12 cellular contexts compared by ENCODE assay signal in the genomic region with DNA sequence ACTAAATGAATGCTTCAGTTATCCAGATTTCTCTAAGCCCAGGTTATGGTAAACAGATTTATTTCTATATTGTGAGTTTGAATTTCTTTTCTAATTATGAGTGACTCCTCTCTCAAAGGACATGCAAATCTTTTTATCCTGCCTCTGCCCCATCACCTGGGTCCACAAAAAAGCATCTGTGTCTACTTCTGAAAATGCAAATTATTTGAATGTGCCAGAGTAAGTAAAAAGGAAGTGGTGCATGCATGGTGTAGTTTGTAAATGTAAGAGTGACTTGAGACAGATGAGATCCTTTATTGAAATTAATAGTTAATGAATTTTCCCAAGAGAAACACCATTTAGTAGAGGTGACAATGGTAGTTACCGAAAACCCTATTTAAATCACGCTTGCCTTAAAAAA. TPM values are rescaled to one million over a fixed set of nuclear protein-coding genes. Genes with fewer than 3 reads are reported as not detected.
DNase-seq lines count a peak whose midpoint lies in the region; ATAC-seq, FAIRE-seq and TF ChIP-seq lines count a peak whose summit lies in the region.
"Had no signal": no experiment of that assay in that cellular context is flagged by ENCODE, and none has a peak within 500 bp of the region (broad histone marks: within the 10 kb centered on the region; RNA-seq: fewer than 3 reads in every experiment).

No MANE protein-coding gene starts in this region.

- ATAC-seq in GM18861 (IDR thresholded peaks at IDR 0.05; ENCODE audit: unreplicated experiment) = peak; percentile 63
- ATAC-seq in GM21576 (IDR thresholded peaks at IDR 0.05; ENCODE audit: unreplicated experiment) = peak; percentile 73
- ATAC-seq in HG03139 (IDR thresholded peaks at IDR 0.05; ENCODE audit: unreplicated experiment) = peak; percentile 68
- peak; percentile 70 for ATAC-seq in GM12878
- no peak for ATAC-seq in pancreas

- FAIRE-seq in GM12878 (lab: Jason Lieb, UNC) (no peak), pancreas (lab: Jason Lieb, UNC) (no peak)

- POLR2A ChIA-PET in GM12878 (lab: Charles Lee) = no interaction called here

- H3K4me3 ChIP-seq in GM12878 = no peak overlapping the region
- H3K4me3 ChIP-seq in pancreas = no peak overlapping the region
- H3K4me3 ChIP-seq: breast epithelium had no signal

- intact Hi-C loops in GM12878 (cut with micrococcal nuclease; ENCODE audit: unreplicated experiment) (no loop called here), pancreas (cut with DNase I) (no loop called here)

- H3K27me3 ChIP-seq in GM12878 (replicated peaks in 1 of 2; ENCODE audit: control insufficient read depth in 2 of 2, insufficient read depth in 2 of 2, low read length in 1 of 2) (no peaks in the 10 kb centered on the region), pancreas (no peaks in the 10 kb centered on the region)
- H3K27me3 ChIP-seq: breast epithelium had no signal

- H3K36me3 ChIP-seq in GM12878 (ENCODE audit: control insufficient read depth in 2 of 2, insufficient read depth in 2 of 2, low read length in 1 of 2) = no peaks in the 10 kb centered on the region
- H3K36me3 ChIP-seq in pancreas = no peaks in the 10 kb centered on the region
- H3K36me3 ChIP-seq: breast epithelium had no signal

- TF ChIP-seq RAD21 in GM12878 (IDR thresholded peaks at IDR 0.05; ENCODE audit: insufficient read depth, low read depth, low read length) = no peak

- no peaks in the 10 kb centered on the region for H4K20me1 ChIP-seq in GM12878 (ENCODE audit: control insufficient read depth, insufficient read depth)

- TF ChIP-seq EP300 in GM12878 (IDR thresholded peaks at IDR 0.05; ENCODE audit: borderline replicate concordance in 1 of 2, control insufficient read depth in 1 of 2, low read depth in 2 of 2, low read length in 2 of 2) = peak; percentile 31 to 55; a peak in 2 of 4 replicates

- SMC1A ChIA-PET in GM12878 (lab: Charles Lee; ENCODE audit: uncharacterized antibody, unreplicated experiment) = no interaction called here

- H3K27ac ChIP-seq in GM12878 (ENCODE audit: control insufficient read depth, insufficient read depth) (no peak overlapping the region), pancreas (no peak overlapping the region)
- H3K27ac ChIP-seq: breast epithelium had no signal

- no peaks in the 10 kb centered on the region for H3K9me3 ChIP-seq in GM12878 (replicated peaks; ENCODE audit: control insufficient read depth, insufficient read depth, low read length)
- no peaks in the 10 kb centered on the region for H3K9me3 ChIP-seq in pancreas
- H3K9me3 ChIP-seq: breast epithelium had no signal

- TF ChIP-seq CTCF in GM12878 (IDR thresholded peaks at IDR 0.05 in 2 of 3, conservative IDR thresholded peaks at IDR 0.05 in 1 of 3; ENCODE audit: control insufficient read depth in 2 of 3, extremely low read depth in 1 of 3, insufficient read depth in 1 of 3, low read depth in 3 of 3, low read length in 3 of 3) (no peak), pancreas (IDR thresholded peaks at IDR 0.05) (no peak)

- RAD21 ChIA-PET in GM12878 (lab: Charles Lee; ENCODE audit: unreplicated experiment) = no interaction called here

- H3K79me2 ChIP-seq in GM12878 (ENCODE audit: control insufficient read depth, insufficient read depth, low read length) = no peaks in the 10 kb centered on the region

- H3K4me2 ChIP-seq in GM12878 (ENCODE audit: control insufficient read depth, insufficient read depth) = no peak overlapping the region; the same call in 1 of the 2 replicates

- DNase-seq in GM12878 (ENCODE audit: low read depth, low spot score) (no peak), NCI-H82 (lab: John Stamatoyannopoulos, UW) (no peak), AML-193 (lab: John Stamatoyannopoulos, UW) (no peak), LoVo (ENCODE audit: low spot score) (no peak), pancreas (no peak)
- DNase-seq: KBM-7, NCI-H345, T-helper 1 cell had no signal

- no peak for TF ChIP-seq POLR2A in GM12878 (IDR thresholded peaks at IDR 0.05; ENCODE audit: low read depth, low read length)

- H2AFZ ChIP-seq in GM12878 (ENCODE audit: control insufficient read depth, low read depth, low read length) = no peak overlapping the region

- H3K9ac ChIP-seq in GM12878 (ENCODE audit: control insufficient read depth, insufficient read depth, low read length) = no peak overlapping the region

- CTCF ChIA-PET in GM12878 (lab: Yijun Ruan, JAX) = no interaction called here

- WGBS in GM12878 (ENCODE audit: insufficient coverage, insufficient replicate concordance, low lambda C conversion rate, missing lambda C conversion rate) = 2% methylated on average over 2 of the region's 2 CpGs
- 95 to 98% methylated on average over 2 of the region's 2 CpGs for WGBS in pancreas, 2 donors

- BruUV-seq in GM12878 (replicated peaks; lab: Mats Ljungman, UMichigan) = no TSS peak

- in situ Hi-C loops in GM12878 (cut with MboI) = no loop called here

- peaks cover 2% of the 10 kb centered on the region; the same call in 1 of the 2 replicates for H3K4me1 ChIP-seq in GM12878 (ENCODE audit: control insufficient read depth, insufficient read depth, low read length)
- peaks cover 0 to 4% (median 0%) of the 10 kb centered on the region in 3 donors for H3K4me1 ChIP-seq in pancreas
- H3K4me1 ChIP-seq: breast epithelium had no signal

TF ChIP-seq in GM12878, 131 proteins besides CTCF, POLR2A, EP300 and RAD21 (continues in another document):
- TF ChIP-seq, protein P1, sequence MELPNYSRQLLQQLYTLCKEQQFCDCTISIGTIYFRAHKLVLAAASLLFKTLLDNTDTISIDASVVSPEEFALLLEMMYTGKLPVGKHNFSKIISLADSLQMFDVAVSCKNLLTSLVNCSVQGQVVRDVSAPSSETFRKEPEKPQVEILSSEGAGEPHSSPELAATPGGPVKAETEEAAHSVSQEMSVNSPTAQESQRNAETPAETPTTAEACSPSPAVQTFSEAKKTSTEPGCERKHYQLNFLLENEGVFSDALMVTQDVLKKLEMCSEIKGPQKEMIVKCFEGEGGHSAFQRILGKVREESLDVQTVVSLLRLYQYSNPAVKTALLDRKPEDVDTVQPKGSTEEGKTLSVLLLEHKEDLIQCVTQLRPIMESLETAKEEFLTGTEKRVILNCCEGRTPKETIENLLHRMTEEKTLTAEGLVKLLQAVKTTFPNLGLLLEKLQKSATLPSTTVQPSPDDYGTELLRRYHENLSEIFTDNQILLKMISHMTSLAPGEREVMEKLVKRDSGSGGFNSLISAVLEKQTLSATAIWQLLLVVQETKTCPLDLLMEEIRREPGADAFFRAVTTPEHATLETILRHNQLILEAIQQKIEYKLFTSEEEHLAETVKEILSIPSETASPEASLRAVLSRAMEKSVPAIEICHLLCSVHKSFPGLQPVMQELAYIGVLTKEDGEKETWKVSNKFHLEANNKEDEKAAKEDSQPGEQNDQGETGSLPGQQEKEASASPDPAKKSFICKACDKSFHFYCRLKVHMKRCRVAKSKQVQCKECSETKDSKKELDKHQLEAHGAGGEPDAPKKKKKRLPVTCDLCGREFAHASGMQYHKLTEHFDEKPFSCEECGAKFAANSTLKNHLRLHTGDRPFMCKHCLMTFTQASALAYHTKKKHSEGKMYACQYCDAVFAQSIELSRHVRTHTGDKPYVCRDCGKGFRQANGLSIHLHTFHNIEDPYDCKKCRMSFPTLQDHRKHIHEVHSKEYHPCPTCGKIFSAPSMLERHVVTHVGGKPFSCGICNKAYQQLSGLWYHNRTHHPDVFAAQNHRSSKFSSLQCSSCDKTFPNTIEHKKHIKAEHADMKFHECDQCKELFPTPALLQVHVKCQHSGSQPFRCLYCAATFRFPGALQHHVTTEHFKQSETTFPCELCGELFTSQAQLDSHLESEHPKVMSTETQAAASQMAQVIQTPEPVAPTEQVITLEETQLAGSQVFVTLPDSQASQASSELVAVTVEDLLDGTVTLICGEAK (IDR thresholded peaks at IDR 0.05; ENCODE audit: borderline replicate concordance) = no peak
- TF ChIP-seq IKZF2 (IDR thresholded peaks at IDR 0.05) (peak in 1 of 2 experiments; percentile 33; a peak in 2 of 4 replicates), TCF7 (IDR thresholded peaks at IDR 0.05; ENCODE audit: borderline replicate concordance) (no peak), LARP7 (IDR thresholded peaks at IDR 0.05) (no peak), ATF7 (IDR thresholded peaks at IDR 0.05; ENCODE audit: low read depth) (peak; percentile 18; the same call in 1 of the 2 replicates), MEF2B (IDR thresholded peaks at IDR 0.05; ENCODE audit: partially characterized antibody, poor library complexity, severe bottlenecking) (peak; percentile 66), SMARCA5 (IDR thresholded peaks at IDR 0.05) (no peak), SPI1 (IDR thresholded peaks at IDR 0.05; ENCODE audit: borderline replicate concordance, insufficient read depth, low read depth, low read length) (peak; percentile 72), BHLHE40 (IDR thresholded peaks at IDR 0.05; ENCODE audit: borderline replicate concordance in 1 of 2, low read depth in 2 of 2, low read length in 1 of 2) (peak in 1 of 2 experiments; percentile 65; a peak in 2 of 4 replicates)
- TF ChIP-seq, protein P2, sequence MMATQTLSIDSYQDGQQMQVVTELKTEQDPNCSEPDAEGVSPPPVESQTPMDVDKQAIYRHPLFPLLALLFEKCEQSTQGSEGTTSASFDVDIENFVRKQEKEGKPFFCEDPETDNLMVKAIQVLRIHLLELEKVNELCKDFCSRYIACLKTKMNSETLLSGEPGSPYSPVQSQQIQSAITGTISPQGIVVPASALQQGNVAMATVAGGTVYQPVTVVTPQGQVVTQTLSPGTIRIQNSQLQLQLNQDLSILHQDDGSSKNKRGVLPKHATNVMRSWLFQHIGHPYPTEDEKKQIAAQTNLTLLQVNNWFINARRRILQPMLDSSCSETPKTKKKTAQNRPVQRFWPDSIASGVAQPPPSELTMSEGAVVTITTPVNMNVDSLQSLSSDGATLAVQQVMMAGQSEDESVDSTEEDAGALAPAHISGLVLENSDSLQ (IDR thresholded peaks at IDR 0.05) = peak; percentile 78

RNA-seq across cellular contexts. Expression of a gene that starts 26.9 kb away (rescaled TPM):
- total RNA-seq in GM12878 (2013; cell fraction: nucleolus; rRNA removed) = 85.3 and 89.1 TPM in 2 replicates
- total RNA-seq in GM12878 (2014; rRNA removed) (0.87 and 1.1 TPM in 2 replicates), GM12878 (2014; rRNA removed; fragmentation: Illumina TruSeq; extraction: Trizol) (0.92 and 1.0 TPM in 2 replicates), GM12878 (2021) (1.0 and 1.5 TPM in 2 replicates), pancreas (10 to 100 TPM; 13.0 to 21.4 (median 15.0) TPM)
- polyA plus RNA-seq in GM12878 (2011; ENCODE audit: low read depth) = 0.68 TPM
- polyA plus RNA-seq in GM12878 (2011; rRNA removed) (39.3 and 48.5 TPM in 2 replicates), GM12878 (2014; fragmentation: Illumina TruSeq; extraction: Trizol) (0.76 and 1.0 TPM in 2 replicates), GM12878 (2014; fragmentation: Nextera tagmentation; extraction: Ambion mirVana) (under 1 TPM; 0.24 to 0.26 TPM), GM12878 (2014; rRNA removed) (0.67 and 1.1 TPM in 2 replicates), GM12878 (2016; fragmentation: Nextera tagmentation; extraction: Ambion mirVana) (under 1 TPM; 0.33 to 0.36 TPM), pancreas (1 to 10 TPM; 3.7 to 5.6 TPM)
- 39.4 and 45.7 TPM in 2 replicates for polyA plus RNA-seq in GM12878 (2011; cell fraction: cytosol; rRNA removed)
- 85.2 and 124 TPM in 2 replicates for polyA plus RNA-seq in GM12878 (2011; cell fraction: nucleus; rRNA removed)
- polyA plus RNA-seq in GM12878 (2012) = 0.87 and 1.5 TPM in 2 replicates
- 107 and 119 TPM in 2 replicates for polyA minus RNA-seq in GM12878 (2011; rRNA and poly(A)+ RNA removed)
- 21.6 and 32.2 TPM in 2 replicates for polyA minus RNA-seq in GM12878 (2011; cell fraction: cytosol; rRNA and poly(A)+ RNA removed)
- polyA minus RNA-seq in GM12878 (2011; cell fraction: nucleus; rRNA and poly(A)+ RNA removed) = 87.2 and 98.2 TPM in 2 replicates

Comparison
In these comparisons a context has a peak if more than half of its experiments do, and no peak if none do; other contexts are left out.
1. ATAC-seq: peak in GM18861 (single experiment), GM21576 (single experiment), HG03139 (single experiment) and GM12878 (single experiment); none in pancreas (0 of 4).